In genomic region chr11:72685560-72686480, GRCh38 we compare ENCODE assay signal across 11 cellular contexts. TPM values are rescaled to one million over a fixed set of nuclear protein-coding genes. Genes with fewer than 3 reads are reported as not detected.
DNase-seq lines count a peak whose midpoint lies in the region; ATAC-seq and TF ChIP-seq lines count a peak whose summit lies in the region.
"Had no signal": no experiment of that assay in that cellular context is flagged by ENCODE, and none has a peak within 500 bp of the region (broad histone marks: within the 10 kb centered on the region; RNA-seq: fewer than 3 reads in every experiment).

No MANE protein-coding gene starts in this region.

- H3K4me3 Mint-ChIP-seq in endodermal cell = no peak overlapping the region
- H3K4me3 Mint-ChIP-seq in endothelial cell (ENCODE audit: unreplicated experiment) = no peak overlapping the region

- DNase-seq in Right ventricle myocardium inferior (ENCODE audit: missing footprints) (peak; percentile 80), cardiac septum (ENCODE audit: low spot score) (no peak), endodermal cell (peak; percentile 63), ovary (peak in 3 of 5 donors; percentile 46 to 62 (median 48)), uterus (peak; percentile 69 to 75), endothelial cell (ENCODE audit: low spot score) (no peak), foreskin melanocyte (no peak)
- DNase-seq: activated CD4-positive, CD25-positive, alpha-beta regulatory T cell; head of caudate nucleus; NCI-H345 had no signal

- peaks cover 16% of the 10 kb centered on the region for H3K4me1 Mint-ChIP-seq in endodermal cell
- H3K4me1 Mint-ChIP-seq in endothelial cell (ENCODE audit: unreplicated experiment) = peaks cover 32% of the 10 kb centered on the region

- H3K4me3 ChIP-seq in endodermal cell (ENCODE audit: low read length) = no peak overlapping the region
- no peak overlapping the region for H3K4me3 ChIP-seq in ovary
- H3K4me3 ChIP-seq in uterus = no peak overlapping the region

- ATAC-seq in Right ventricle myocardium inferior (peak; percentile 22), GM21515 (IDR thresholded peaks at IDR 0.05; ENCODE audit: unreplicated experiment) (no peak)

- peaks cover 28% of the 10 kb centered on the region for H3K36me3 Mint-ChIP-seq in endodermal cell (ENCODE audit: low read depth)
- H3K36me3 Mint-ChIP-seq in endothelial cell (ENCODE audit: low read depth, unreplicated experiment) = peaks cover 27% of the 10 kb centered on the region

- no peak for TF ChIP-seq POLR2A in ovary (IDR thresholded peaks at IDR 0.05)
- TF ChIP-seq POLR2A in uterus (IDR thresholded peaks at IDR 0.05) = no peak

- intact Hi-C loops in Right ventricle myocardium inferior (cut with DNase I) (loop anchor here (2.0 kb wide), 1 partner anchor 99 kb away; no protein-coding TSS in a partner anchor), cardiac septum (cut with DNase I) (no loop called here), ovary (cut with DNase I) (no loop called here), uterus (cut with DNase I; ENCODE audit: low total_unique reads) (no loop called here)

- H3K9me3 ChIP-seq in endodermal cell (ENCODE audit: control insufficient read depth, low read length) = no peaks in the 10 kb centered on the region
- no peaks in the 10 kb centered on the region for H3K9me3 ChIP-seq in ovary
- H3K9me3 ChIP-seq in uterus = no peaks in the 10 kb centered on the region

- TF ChIP-seq CTCF in endodermal cell (conservative IDR thresholded peaks at IDR 0.05) (no peak), ovary (IDR thresholded peaks at IDR 0.05) (no peak), uterus (IDR thresholded peaks at IDR 0.05) (no peak), endothelial cell (IDR thresholded peaks at IDR 0.05; ENCODE audit: unreplicated experiment) (no peak)

- H3K36me3 ChIP-seq in endodermal cell (ENCODE audit: control insufficient read depth, insufficient read depth, low read length) (peaks cover 14% of the 10 kb centered on the region), ovary (no peaks in the 10 kb centered on the region), uterus (no peaks in the 10 kb centered on the region)

- H3K27me3 ChIP-seq in endodermal cell (ENCODE audit: control insufficient read depth, insufficient read depth, low read length, poor library complexity, severe bottlenecking) = no peaks in the 10 kb centered on the region
- no peaks in the 10 kb centered on the region for H3K27me3 ChIP-seq in ovary
- H3K27me3 ChIP-seq in uterus = no peaks in the 10 kb centered on the region

- H3K4me1 ChIP-seq in endodermal cell (ENCODE audit: control insufficient read depth, insufficient read depth, low read length) (peaks cover 8% of the 10 kb centered on the region), ovary (ENCODE audit: insufficient read depth) (no peaks in the 10 kb centered on the region), uterus (no peaks in the 10 kb centered on the region)

- H3K27me3 Mint-ChIP-seq in endodermal cell (ENCODE audit: insufficient read depth) (no peaks in the 10 kb centered on the region), endothelial cell (ENCODE audit: unreplicated experiment) (peaks cover 11% of the 10 kb centered on the region)

- H3K27ac Mint-ChIP-seq in endodermal cell (peak overlapping the region; percentile 56), endothelial cell (ENCODE audit: unreplicated experiment) (no peak overlapping the region)

- H3K9me3 Mint-ChIP-seq in endodermal cell (no peaks in the 10 kb centered on the region), endothelial cell (ENCODE audit: unreplicated experiment) (no peaks in the 10 kb centered on the region)

- H3K27ac ChIP-seq in endodermal cell (ENCODE audit: low read depth, low read length) = no peak overlapping the region
- H3K27ac ChIP-seq in ovary = no peak overlapping the region
- peak overlapping the region; percentile 61 to 75 for H3K27ac ChIP-seq in uterus

- WGBS in endodermal cell (ENCODE audit: insufficient coverage in 1 of 2, insufficient read length in 1 of 2), 2 experiments = 95 to 98% methylated on average over 15 to 24 of the region's 24 CpGs
- 63 to 68% (median 67%) methylated on average over 24 of the region's 24 CpGs for whole genome bisulfite sequencing in ovary, 3 donors

- TF ChIP-seq EP300 in ovary (IDR thresholded peaks at IDR 0.05) = no peak

- H3K9ac ChIP-seq in endodermal cell (ENCODE audit: extremely low read depth, low read length, poor library complexity, severe bottlenecking) = no peak overlapping the region

RNA-seq across cellular contexts. Expression of gene PDE2A, which starts 11.6 kb away (rescaled TPM):
- 41.2 TPM for total RNA-seq in Right ventricle myocardium inferior
- total RNA-seq in cardiac septum = 28.8 TPM
- total RNA-seq in endodermal cell = 10 to 100 TPM in 1 of 2 donors, 1 to 10 TPM in 1; 3.7 to 13.3 TPM
- polyA plus RNA-seq in endodermal cell (2013, experiment 1 of 2) = 8.9 TPM
- polyA plus RNA-seq in endodermal cell (2013, experiment 2 of 2) = 7.1 TPM
- 10 to 100 TPM in 6 of 7 donors, 1 to 10 TPM in 1; 8.3 to 28.8 (median 11.4) TPM for total RNA-seq in ovary
- polyA plus RNA-seq in ovary = 10 to 100 TPM; 17.6 to 44.0 TPM
- total RNA-seq in uterus = 100 to 1,000 TPM in 2 of 4 donors, 10 to 100 TPM in 2; 13.8 to 185 (median 94.2) TPM
- 65.9 TPM for total RNA-seq in endothelial cell (ENCODE audit: unreplicated experiment)

Comparison
In these comparisons a context has a peak if more than half of its experiments do, and no peak if none do; other contexts are left out.
1. DNase-seq: peak in Right ventricle myocardium inferior (single experiment), endodermal cell (single experiment), ovary (3 of 5) and uterus (2 of 2); none in cardiac septum (single experiment), endothelial cell (single experiment) and foreskin melanocyte (single experiment).
2. H3K27ac ChIP-seq: peak in uterus (2 of 2); none in endodermal cell (single experiment) and ovary (0 of 2).